13 cellular contexts compared by ENCODE assay signal in the genomic region with DNA sequence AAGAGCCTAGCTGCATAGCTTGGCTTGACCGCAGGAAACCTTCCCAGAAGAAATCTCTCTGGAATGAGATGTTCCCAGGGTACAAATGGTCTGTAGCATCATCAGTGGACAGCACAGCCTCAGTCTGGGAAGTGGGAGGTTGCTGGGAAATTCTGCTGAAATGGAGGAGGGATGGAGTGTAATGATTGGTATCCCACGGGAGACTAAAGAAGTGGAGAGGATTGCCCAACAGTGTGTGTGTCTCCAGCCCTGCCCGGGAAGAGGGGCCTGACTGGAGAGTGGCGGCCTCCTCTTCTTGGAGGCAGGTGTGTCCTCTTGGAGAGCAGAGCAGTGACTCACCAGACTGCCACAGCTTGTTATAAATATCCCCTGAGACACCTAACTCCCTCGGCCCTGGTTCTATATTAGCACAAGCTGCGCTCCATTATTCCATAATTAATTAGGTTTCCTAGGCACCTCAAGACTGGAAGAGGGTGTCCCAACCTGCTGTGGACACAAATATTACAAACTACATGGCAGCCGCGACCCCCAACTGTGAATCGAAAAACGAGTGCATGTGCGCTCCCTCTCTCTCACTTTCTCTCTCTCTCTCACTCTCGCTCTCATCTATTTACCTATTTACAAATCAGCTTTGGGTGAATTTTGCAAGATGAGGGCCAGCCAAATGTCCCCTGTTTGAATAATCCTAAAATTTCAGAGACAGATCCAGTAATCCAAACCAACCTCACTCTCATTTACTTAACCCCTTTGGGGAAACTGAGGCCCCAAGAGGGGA.
DNase-seq lines count a peak whose midpoint lies in the region; ATAC-seq and TF ChIP-seq lines count a peak whose summit lies in the region.
"Had no signal": no experiment of that assay in that cellular context is flagged by ENCODE, and none has a peak within 500 bp of the region (broad histone marks: within the 10 kb centered on the region; RNA-seq: fewer than 3 reads in every experiment).

No MANE protein-coding gene starts in this region.

- H3K4me1 ChIP-seq in BE2C (peaks cover 9% of the 10 kb centered on the region), fibroblast of lung (ENCODE audit: control insufficient read depth, extremely low read depth, insufficient read depth, low read length) (peaks cover 9% of the 10 kb centered on the region), neuronal stem cell (ENCODE audit: control insufficient read depth in 2 of 2, insufficient read depth in 1 of 2, low read depth in 1 of 2, low read length in 2 of 2) (peaks cover 5 to 12% of the 10 kb centered on the region in 2 donors)

- TF ChIP-seq CTCF in BE2C (IDR thresholded peaks at IDR 0.05; ENCODE audit: low read depth, low read length) (no peak), fibroblast of lung (conservative IDR thresholded peaks at IDR 0.05 in 1 of 2, IDR thresholded peaks at IDR 0.05 in 1 of 2; ENCODE audit: low read depth in 1 of 2, low read length in 2 of 2) (no peak)

- H3K36me3 ChIP-seq in BE2C (no peaks in the 10 kb centered on the region), fibroblast of lung (ENCODE audit: control insufficient read depth, insufficient read depth, low read length) (no peaks in the 10 kb centered on the region), neuronal stem cell (replicated peaks in 1 of 2; ENCODE audit: control insufficient read depth in 2 of 2, insufficient read depth in 2 of 2, low read length in 2 of 2) (no peaks in the 10 kb centered on the region)
- H3K36me3 ChIP-seq: vagina had no signal

- H3K14ac ChIP-seq in neuronal stem cell (ENCODE audit: low read length), result no peak overlapping the region

- no peak overlapping the region for H3K23ac ChIP-seq in neuronal stem cell (ENCODE audit: low read depth, low read length, poor library complexity)

- no peak overlapping the region for H3K9ac ChIP-seq in fibroblast of lung (ENCODE audit: insufficient read depth, low read length)
- H3K9ac ChIP-seq in neuronal stem cell (ENCODE audit: low read depth, low read length, poor library complexity), result no peak overlapping the region

- ATAC-seq in HG03571 (IDR thresholded peaks at IDR 0.05; ENCODE audit: unreplicated experiment), result no peak
- no peak for ATAC-seq in GM21528 (IDR thresholded peaks at IDR 0.05; ENCODE audit: low FRiP score, unreplicated experiment)

- no peak overlapping the region for H3K4me2 ChIP-seq in fibroblast of lung (ENCODE audit: extremely low read depth, insufficient read depth, low read length)
- H3K4me2 ChIP-seq in neuronal stem cell (ENCODE audit: insufficient read depth, low read length, poor library complexity, severe bottlenecking), result no peak overlapping the region

- H3K4ac ChIP-seq in neuronal stem cell (ENCODE audit: low read length), result no peak overlapping the region

- no peak overlapping the region for H3K18ac ChIP-seq in neuronal stem cell (ENCODE audit: low read length)

- H3K27ac ChIP-seq in fibroblast of lung (ENCODE audit: insufficient read depth, low read length), result no peak overlapping the region
- no peak overlapping the region for H3K27ac ChIP-seq in neuronal stem cell (replicated peaks; ENCODE audit: low read length)
- H3K27ac ChIP-seq: vagina had no signal

- H2BK12ac ChIP-seq in neuronal stem cell (ENCODE audit: low read length), result no peak overlapping the region

- no peak overlapping the region for H4K91ac ChIP-seq in neuronal stem cell (ENCODE audit: low read depth, low read length, poor library complexity)

- WGBS in neuronal stem cell (ENCODE audit: extremely low coverage in 2 of 2, insufficient read length in 2 of 2, insufficient replicate concordance in 1 of 2), 2 donors, result no CpG with 5 or more reads among the region's 12 CpGs

- peak; percentile 40 for DNase-seq in BE2C
- peak; percentile 60 for DNase-seq in NCI-H2171 (lab: John Stamatoyannopoulos, UW)
- peak; percentile 55 to 64 for DNase-seq in fibroblast of lung (ENCODE audit: low read depth in 2 of 2)
- DNase-seq in neuronal stem cell (ENCODE audit: low spot score), result no peak
- DNase-seq in activated T-cell treated with anti-CD3 and anti-CD28 coated beads, Interleukin-2, amount 50 U/mL, for 1 hour, result no peak
- no peak for DNase-seq in NCI-H526 (lab: John Stamatoyannopoulos, UW)
- DNase-seq: effector CD8-positive, alpha-beta T cell; GOT3; naive B cell; NCI-H2081 treated with DMSO at 0.1 percent for 48 hours had no signal

- H3K9me3 ChIP-seq in BE2C (no peaks in the 10 kb centered on the region), fibroblast of lung (ENCODE audit: control insufficient read depth, insufficient read depth, low read depth, low read length) (no peaks in the 10 kb centered on the region), neuronal stem cell (replicated peaks in 1 of 2; ENCODE audit: control insufficient read depth in 2 of 2, insufficient read depth in 1 of 2, low read depth in 1 of 2, low read length in 2 of 2) (peaks cover 0 to 9% of the 10 kb centered on the region in 2 donors)
- H3K9me3 ChIP-seq: vagina had no signal

- H3K79me2 ChIP-seq in fibroblast of lung (ENCODE audit: control insufficient read depth, insufficient read depth, low read length), result no peaks in the 10 kb centered on the region

- no peak overlapping the region for H2BK5ac ChIP-seq in neuronal stem cell (ENCODE audit: low read length)

- H2BK120ac ChIP-seq in neuronal stem cell (ENCODE audit: low read depth, low read length), result peak overlapping the region; percentile 14

- H4K8ac ChIP-seq in neuronal stem cell (ENCODE audit: low read depth, low read length), result no peak overlapping the region

- H3K79me1 ChIP-seq in neuronal stem cell (ENCODE audit: low read depth, low read length), result no peaks in the 10 kb centered on the region

- no peaks in the 10 kb centered on the region for H4K20me1 ChIP-seq in fibroblast of lung (ENCODE audit: control insufficient read depth, extremely low read depth, insufficient read depth, low read length)

- H3K27me3 ChIP-seq in BE2C, result no peaks in the 10 kb centered on the region
- peaks cover 2% of the 10 kb centered on the region for H3K27me3 ChIP-seq in fibroblast of lung (ENCODE audit: control insufficient read depth, insufficient read depth, low read length)
- H3K27me3 ChIP-seq in neuronal stem cell (ENCODE audit: control insufficient read depth in 3 of 3, insufficient read depth in 3 of 3, low read depth in 1 of 3, low read length in 3 of 3), result no peaks in the 10 kb centered on the region
- H3K27me3 ChIP-seq: vagina had no signal

- H3K4me3 ChIP-seq in BE2C (ENCODE audit: low read depth, low read length) (no peak overlapping the region), fibroblast of lung (replicated peaks in 1 of 4; ENCODE audit: control extremely low read depth in 1 of 4, insufficient read depth in 1 of 4, low read depth in 3 of 4, low read length in 4 of 4) (no peak overlapping the region), neuronal stem cell (ENCODE audit: low read length in 2 of 2) (no peak overlapping the region)
- H3K4me3 ChIP-seq: vagina had no signal

- no peak overlapping the region for H2AFZ ChIP-seq in fibroblast of lung (ENCODE audit: low read length)
- no peak overlapping the region for H2AFZ ChIP-seq in neuronal stem cell (ENCODE audit: low read length)

- no peak overlapping the region for H2BK15ac ChIP-seq in neuronal stem cell (ENCODE audit: low read length)

- no peak overlapping the region for H2AK5ac ChIP-seq in neuronal stem cell (ENCODE audit: low read depth, low read length)

Comparison
In these comparisons a context has a peak if more than half of its experiments do, and no peak if none do; other contexts are left out.
1. DNase-seq: peak in BE2C (single experiment), NCI-H2171 (single experiment) and fibroblast of lung (2 of 2); none in neuronal stem cell (single experiment), activated T-cell treated with anti-CD3 and anti-CD28 coated beads, Interleukin-2, amount 50 U/mL, for 1 hour (single experiment) and NCI-H526 (0 of 2).